ENCODE assay signal across 8 cellular contexts in genomic region chr14:23555533-23555881, GRCh38. TPM values are rescaled to one million over a fixed set of nuclear protein-coding genes. Genes with fewer than 3 reads are reported as not detected.
A peak's percentile ranks its signal among the peaks of the same experiment; 100 is the strongest.
DNase-seq lines count a peak whose midpoint lies in the region; ATAC-seq and TF ChIP-seq lines count a peak whose summit lies in the region.

No MANE protein-coding gene starts in this region.

- 2% methylated on average over 12 of the region's 14 CpGs for WGBS in right lobe of liver (ENCODE audit: insufficient coverage, low coverage, low lambda C conversion rate, missing lambda C conversion rate)
- 1% methylated on average over 7 to 14 of the region's 14 CpGs for WGBS in tibial nerve, 2 donors

- peaks cover 16% of the 10 kb centered on the region for H3K36me3 ChIP-seq in adipocyte (ENCODE audit: control insufficient read depth, insufficient read depth, low read length, severe bottlenecking)
- peaks cover 0 to 11% (median 0%) of the 10 kb centered on the region in 4 donors for H3K36me3 ChIP-seq in right lobe of liver
- peaks cover 0 to 22% (median 0%) of the 10 kb centered on the region in 3 donors for H3K36me3 ChIP-seq in tibial nerve

- H3K9me3 Mint-ChIP-seq in activated T-cell treated with anti-CD3 and anti-CD28 coated beads, Interleukin-2, amount 50 U/mL, for 24 hours, result no peaks in the 10 kb centered on the region

- peaks cover 44% of the 10 kb centered on the region for H3K4me1 Mint-ChIP-seq in activated T-cell treated with anti-CD3 and anti-CD28 coated beads, Interleukin-2, amount 50 U/mL, for 24 hours (ENCODE audit: low read depth)

- no peak for DNase-seq in activated T-cell treated with anti-CD3 and anti-CD28 coated beads, Interleukin-2, amount 50 U/mL, for 24 hours
- no peak for DNase-seq in activated T-cell treated with anti-CD3 and anti-CD28 coated beads, Interleukin-2, amount 50 U/mL, for 48 hours
- DNase-seq in adipocyte (ENCODE audit: low read depth) (no peak), right lobe of liver (no peak), tibial nerve (ENCODE audit: low spot score in 2 of 2) (no peak), posterior vena cava (ENCODE audit: low spot score) (no peak)

- peak overlapping the region in 2 of 3 donors; percentile 89 to 93 for H3K27ac ChIP-seq in right lobe of liver
- H3K27ac ChIP-seq in tibial nerve, result peak overlapping the region; percentile 87 to 99 (median 98)

- H3K9me3 ChIP-seq in adipocyte (ENCODE audit: control insufficient read depth, low read length) (no peaks in the 10 kb centered on the region), right lobe of liver (no peaks in the 10 kb centered on the region), tibial nerve (no peaks in the 10 kb centered on the region)

- intact Hi-C loops in right lobe of liver (cut with DNase I), result no loop called here
- intact Hi-C loops in posterior vena cava (cut with DNase I), result loop anchor here in 1 of 2 donors (10.0 kb wide), 1 partner anchor 231 kb away; the partner anchor contains the start of gene PABPN1

- peak overlapping the region; percentile 98 for H3K27ac Mint-ChIP-seq in activated T-cell treated with anti-CD3 and anti-CD28 coated beads, Interleukin-2, amount 50 U/mL, for 24 hours

- peak overlapping the region; percentile 96 for H3K4me3 Mint-ChIP-seq in activated T-cell treated with anti-CD3 and anti-CD28 coated beads, Interleukin-2, amount 50 U/mL, for 24 hours

- peak overlapping the region; percentile 98 for H3K4me3 ChIP-seq in adipocyte (ENCODE audit: low read length)
- peak overlapping the region; percentile 72 to 99 (median 90) for H3K4me3 ChIP-seq in right lobe of liver
- H3K4me3 ChIP-seq in tibial nerve, result peak overlapping the region; percentile 76 to 96 (median 90)

- peaks cover 45% of the 10 kb centered on the region for H3K36me3 Mint-ChIP-seq in activated T-cell treated with anti-CD3 and anti-CD28 coated beads, Interleukin-2, amount 50 U/mL, for 24 hours (ENCODE audit: low read depth)

- no peak for TF ChIP-seq EP300 in tibial nerve (IDR thresholded peaks at IDR 0.05)

- H3K4me1 ChIP-seq in adipocyte (ENCODE audit: control insufficient read depth, insufficient read depth, low read length), result peaks cover 15% of the 10 kb centered on the region
- H3K4me1 ChIP-seq in right lobe of liver, result peaks cover 0 to 11% (median 3%) of the 10 kb centered on the region in 4 donors
- H3K4me1 ChIP-seq in tibial nerve, result peaks cover 0 to 47% (median 16%) of the 10 kb centered on the region in 4 donors

- H3K9ac ChIP-seq in adipocyte (ENCODE audit: low read length), result peak overlapping the region; percentile 99

- H3K27me3 Mint-ChIP-seq in activated T-cell treated with anti-CD3 and anti-CD28 coated beads, Interleukin-2, amount 50 U/mL, for 24 hours, result no peaks in the 10 kb centered on the region

- no peaks in the 10 kb centered on the region for H3K27me3 ChIP-seq in adipocyte (replicated peaks; ENCODE audit: control insufficient read depth, insufficient read depth, low read length)
- no peaks in the 10 kb centered on the region for H3K27me3 ChIP-seq in right lobe of liver
- no peaks in the 10 kb centered on the region for H3K27me3 ChIP-seq in tibial nerve

- TF ChIP-seq POLR2A in right lobe of liver (IDR thresholded peaks at IDR 0.05), result no peak
- TF ChIP-seq POLR2A in tibial nerve (IDR thresholded peaks at IDR 0.05), result no peak

- no peak for ATAC-seq in right lobe of liver
- ATAC-seq in HG02852 (IDR thresholded peaks at IDR 0.05; ENCODE audit: unreplicated experiment), result no peak
- ATAC-seq in GM21360 (IDR thresholded peaks at IDR 0.05; ENCODE audit: unreplicated experiment), result no peak

- TF ChIP-seq CTCF in right lobe of liver (IDR thresholded peaks at IDR 0.05) (no peak), tibial nerve (IDR thresholded peaks at IDR 0.05) (no peak)

RNA-seq across cellular contexts. Expression of gene THTPA, which starts 0.6 kb away (rescaled TPM):
- total RNA-seq in right lobe of liver, result 10 to 100 TPM in 4 of 6 experiments, 1 to 10 TPM in 2; 8.2 to 15.0 (median 11.4) TPM
- total RNA-seq in tibial nerve, result 10 to 100 TPM; 14.4 to 47.1 (median 25.2) TPM
- 10 to 100 TPM; 11.6 to 19.6 TPM for total RNA-seq in posterior vena cava

RNA-seq across cellular contexts. Expression of gene ZFHX2, which starts 3.9 kb away (rescaled TPM):
- total RNA-seq in right lobe of liver (under 1 TPM; 0.33 to 0.83 (median 0.47) TPM), tibial nerve (1 to 10 TPM; 2.1 to 3.9 (median 2.6) TPM), posterior vena cava (1 to 10 TPM; 2.3 to 2.4 TPM)

RNA-seq across cellular contexts. Expression of gene AP1G2, which starts 12.1 kb away (rescaled TPM):
- total RNA-seq in right lobe of liver, result 10 to 100 TPM; 13.6 to 25.9 (median 23.0) TPM
- 10 to 100 TPM; 30.2 to 76.8 (median 52.0) TPM for total RNA-seq in tibial nerve
- 10 to 100 TPM; 31.5 to 36.5 TPM for total RNA-seq in posterior vena cava

RNA-seq across cellular contexts. Expression of gene JPH4, which starts 23.1 kb away (rescaled TPM):
- total RNA-seq in right lobe of liver (under 1 TPM in 3 of 6 experiments, not detected in 3; 0.07 to 0.20 (median 0.19) TPM), tibial nerve (1 to 10 TPM; 1.2 to 2.9 (median 2.2) TPM), posterior vena cava (1 to 10 TPM; 4.3 to 5.6 TPM)
